1 cellular context compared by ENCODE assay signal in the genomic region with DNA sequence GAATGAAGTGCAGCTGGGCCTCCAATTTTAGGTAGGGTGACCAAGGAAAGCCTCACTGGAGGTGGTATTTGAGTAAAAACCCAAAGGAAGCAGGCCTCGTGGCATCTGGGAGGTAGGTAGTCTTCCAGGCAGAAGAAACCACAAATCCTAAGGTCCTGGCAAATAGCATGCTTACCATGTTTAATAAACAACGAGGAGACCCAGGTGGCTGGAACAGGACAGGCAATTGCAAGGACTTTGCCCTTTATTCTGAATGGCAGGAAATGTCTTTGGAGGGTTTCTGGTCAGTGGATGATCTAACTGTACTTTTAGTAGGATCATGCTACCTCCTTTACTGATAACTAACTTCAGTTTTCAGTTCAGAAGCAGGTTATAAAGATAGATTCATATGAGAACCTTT.
TF ChIP-seq lines count a peak whose summit lies in the region.

No MANE protein-coding gene starts in this region.

TF ChIP-seq in HepG2, 621 proteins besides CTCF, POLR2A, EP300 and RAD21 (continued from another document and continues in another):
- TF ChIP-seq RXRB (CRISPR knock-in tag; IDR thresholded peaks at IDR 0.05; ENCODE audit: borderline replicate concordance) = no peak
- no peak for TF ChIP-seq CBX5 (CRISPR knock-in tag; IDR thresholded peaks at IDR 0.05; ENCODE audit: borderline replicate concordance)
- no peak for TF ChIP-seq SMARCE1 (IDR thresholded peaks at IDR 0.05; ENCODE audit: borderline replicate concordance)
- peak; percentile 54; the same call in 1 of the 2 replicates for TF ChIP-seq TARDBP (CRISPR knock-in tag; IDR thresholded peaks at IDR 0.05)
- TF ChIP-seq, protein P1, sequence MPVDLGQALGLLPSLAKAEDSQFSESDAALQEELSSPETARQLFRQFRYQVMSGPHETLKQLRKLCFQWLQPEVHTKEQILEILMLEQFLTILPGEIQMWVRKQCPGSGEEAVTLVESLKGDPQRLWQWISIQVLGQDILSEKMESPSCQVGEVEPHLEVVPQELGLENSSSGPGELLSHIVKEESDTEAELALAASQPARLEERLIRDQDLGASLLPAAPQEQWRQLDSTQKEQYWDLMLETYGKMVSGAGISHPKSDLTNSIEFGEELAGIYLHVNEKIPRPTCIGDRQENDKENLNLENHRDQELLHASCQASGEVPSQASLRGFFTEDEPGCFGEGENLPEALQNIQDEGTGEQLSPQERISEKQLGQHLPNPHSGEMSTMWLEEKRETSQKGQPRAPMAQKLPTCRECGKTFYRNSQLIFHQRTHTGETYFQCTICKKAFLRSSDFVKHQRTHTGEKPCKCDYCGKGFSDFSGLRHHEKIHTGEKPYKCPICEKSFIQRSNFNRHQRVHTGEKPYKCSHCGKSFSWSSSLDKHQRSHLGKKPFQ (CRISPR knock-in tag; IDR thresholded peaks at IDR 0.05; ENCODE audit: insufficient replicate concordance) = peak; percentile 34
- TF ChIP-seq, protein P2, sequence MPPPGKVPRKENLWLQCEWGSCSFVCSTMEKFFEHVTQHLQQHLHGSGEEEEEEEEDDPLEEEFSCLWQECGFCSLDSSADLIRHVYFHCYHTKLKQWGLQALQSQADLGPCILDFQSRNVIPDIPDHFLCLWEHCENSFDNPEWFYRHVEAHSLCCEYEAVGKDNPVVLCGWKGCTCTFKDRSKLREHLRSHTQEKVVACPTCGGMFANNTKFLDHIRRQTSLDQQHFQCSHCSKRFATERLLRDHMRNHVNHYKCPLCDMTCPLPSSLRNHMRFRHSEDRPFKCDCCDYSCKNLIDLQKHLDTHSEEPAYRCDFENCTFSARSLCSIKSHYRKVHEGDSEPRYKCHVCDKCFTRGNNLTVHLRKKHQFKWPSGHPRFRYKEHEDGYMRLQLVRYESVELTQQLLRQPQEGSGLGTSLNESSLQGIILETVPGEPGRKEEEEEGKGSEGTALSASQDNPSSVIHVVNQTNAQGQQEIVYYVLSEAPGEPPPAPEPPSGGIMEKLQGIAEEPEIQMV (CRISPR knock-in tag; IDR thresholded peaks at IDR 0.05; ENCODE audit: low read depth) = 0 out of 2 replicates have a peak, but pooled peaks have one; percentile 20
- no peak for TF ChIP-seq PITX1 (CRISPR knock-in tag; IDR thresholded peaks at IDR 0.05)
- no peak for TF ChIP-seq RBFOX2 (IDR thresholded peaks at IDR 0.05; ENCODE audit: low read depth, low read length)
- no peak for TF ChIP-seq ZGPAT (CRISPR knock-in tag; IDR thresholded peaks at IDR 0.05)
- TF ChIP-seq HOXA5 (CRISPR knock-in tag; IDR thresholded peaks at IDR 0.05) = no peak
- TF ChIP-seq, protein P3, sequence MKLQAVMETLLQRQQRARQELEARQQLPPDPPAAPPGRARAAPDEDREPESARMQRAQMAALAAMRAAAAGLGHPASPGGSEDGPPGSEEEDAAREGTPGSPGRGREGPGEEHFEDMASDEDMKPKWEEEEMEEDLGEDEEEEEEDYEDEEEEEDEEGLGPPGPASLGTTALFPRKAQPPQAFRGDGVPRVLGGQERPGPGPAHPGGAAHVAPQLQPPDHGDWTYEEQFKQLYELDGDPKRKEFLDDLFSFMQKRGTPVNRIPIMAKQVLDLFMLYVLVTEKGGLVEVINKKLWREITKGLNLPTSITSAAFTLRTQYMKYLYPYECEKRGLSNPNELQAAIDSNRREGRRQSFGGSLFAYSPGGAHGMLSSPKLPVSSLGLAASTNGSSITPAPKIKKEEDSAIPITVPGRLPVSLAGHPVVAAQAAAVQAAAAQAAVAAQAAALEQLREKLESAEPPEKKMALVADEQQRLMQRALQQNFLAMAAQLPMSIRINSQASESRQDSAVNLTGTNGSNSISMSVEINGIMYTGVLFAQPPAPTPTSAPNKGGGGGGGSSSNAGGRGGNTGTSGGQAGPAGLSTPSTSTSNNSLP (IDR thresholded peaks at IDR 0.05; ENCODE audit: low read depth, low read length) = peak; percentile 28; the same call in 1 of the 2 replicates
- TF ChIP-seq TP53 (CRISPR knock-in tag; conservative IDR thresholded peaks at IDR 0.05) = no peak
- 0 out of 2 replicates have a peak, but pooled peaks have one; percentile 28 for TF ChIP-seq PPARG (CRISPR knock-in tag; conservative IDR thresholded peaks at IDR 0.05)
- TF ChIP-seq MYC (CRISPR knock-in tag; IDR thresholded peaks at IDR 0.05; ENCODE audit: borderline replicate concordance) = 0 out of 2 replicates have a peak, but pooled peaks have one; percentile 21
- no peak for TF ChIP-seq RAD51 (IDR thresholded peaks at IDR 0.05; ENCODE audit: borderline replicate concordance)
- TF ChIP-seq IRF2 (CRISPR knock-in tag; IDR thresholded peaks at IDR 0.05) = no peak
- TF ChIP-seq TCF7L2 (IDR thresholded peaks at IDR 0.05; ENCODE audit: low read depth, low read length) = no peak
- TF ChIP-seq GATAD2A (CRISPR knock-in tag; IDR thresholded peaks at IDR 0.05) = peak; percentile 78
- no peak for TF ChIP-seq ZNF672 (CRISPR knock-in tag; IDR thresholded peaks at IDR 0.05)
- peak; percentile 74 for TF ChIP-seq ARID5B (CRISPR knock-in tag; IDR thresholded peaks at IDR 0.05)
- no peak for TF ChIP-seq RFX1 (IDR thresholded peaks at IDR 0.05)
- peak; percentile 72 for TF ChIP-seq SAP130 (CRISPR knock-in tag; IDR thresholded peaks at IDR 0.05; ENCODE audit: low read depth)
- TF ChIP-seq, protein P4, sequence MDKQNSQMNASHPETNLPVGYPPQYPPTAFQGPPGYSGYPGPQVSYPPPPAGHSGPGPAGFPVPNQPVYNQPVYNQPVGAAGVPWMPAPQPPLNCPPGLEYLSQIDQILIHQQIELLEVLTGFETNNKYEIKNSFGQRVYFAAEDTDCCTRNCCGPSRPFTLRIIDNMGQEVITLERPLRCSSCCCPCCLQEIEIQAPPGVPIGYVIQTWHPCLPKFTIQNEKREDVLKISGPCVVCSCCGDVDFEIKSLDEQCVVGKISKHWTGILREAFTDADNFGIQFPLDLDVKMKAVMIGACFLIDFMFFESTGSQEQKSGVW (CRISPR knock-in tag; IDR thresholded peaks at IDR 0.05; ENCODE audit: borderline replicate concordance) = no peak
- no peak for TF ChIP-seq PAWR (CRISPR knock-in tag; IDR thresholded peaks at IDR 0.05; ENCODE audit: borderline replicate concordance)
- no peak for TF ChIP-seq ZNF282 (IDR thresholded peaks at IDR 0.05; ENCODE audit: partially characterized antibody)
- TF ChIP-seq ZNF737 (CRISPR knock-in tag; IDR thresholded peaks at IDR 0.05; ENCODE audit: borderline replicate concordance) = no peak
- TF ChIP-seq LRRFIP1 (CRISPR knock-in tag; conservative IDR thresholded peaks at IDR 0.05) = no peak
- TF ChIP-seq TBX2 (CRISPR knock-in tag; IDR thresholded peaks at IDR 0.05; ENCODE audit: borderline replicate concordance) = peak; percentile 33; the same call in 1 of the 2 replicates
- no peak for TF ChIP-seq NR2F2 (IDR thresholded peaks at IDR 0.05; ENCODE audit: borderline replicate concordance, low read depth)
- TF ChIP-seq YEATS2 (CRISPR knock-in tag; IDR thresholded peaks at IDR 0.05; ENCODE audit: borderline replicate concordance) = no peak
- peak; percentile 72; the same call in 1 of the 2 replicates for TF ChIP-seq AHDC1 (CRISPR knock-in tag; IDR thresholded peaks at IDR 0.05; ENCODE audit: borderline replicate concordance)
- TF ChIP-seq TBP (CRISPR knock-in tag; IDR thresholded peaks at IDR 0.05) = no peak
- TF ChIP-seq FOXO1 (CRISPR knock-in tag; IDR thresholded peaks at IDR 0.05) = peak; percentile 24; the same call in 1 of the 2 replicates
